In genomic region chr7:105756402-105756801, GRCh38 we compare ENCODE assay signal across 10 cellular contexts.
"Had no signal": no experiment of that assay in that cellular context is flagged by ENCODE, and none has a peak within 500 bp of the region (broad histone marks: within the 10 kb centered on the region; RNA-seq: fewer than 3 reads in every experiment).

No MANE protein-coding gene starts in this region.

- H2AFZ ChIP-seq: GM23248 had no signal

- ATAC-seq: HCT116, K562 had no signal

- H3K9me3 ChIP-seq: HAP-1 had no signal

- H3K4me3 Mint-ChIP-seq: HFFc6 had no signal

- H3K27ac ChIP-seq: GM23248 had no signal

- H3K4me1 ChIP-seq: HAP-1 had no signal

- H3K9ac ChIP-seq: GM23248 had no signal

- FAIRE-seq: HTR-8/SVneo, K562 had no signal

- H3K4me3 ChIP-seq: GM23248, HAP-1, K562 had no signal

- H3K27ac Mint-ChIP-seq: HFFc6 had no signal

- H3K9me3 Mint-ChIP-seq: HFFc6 had no signal

- DNase-seq: GM23248, GOT3, H7, HFFc6, IMR-90, KG1 had no signal
